In the genomic region with DNA sequence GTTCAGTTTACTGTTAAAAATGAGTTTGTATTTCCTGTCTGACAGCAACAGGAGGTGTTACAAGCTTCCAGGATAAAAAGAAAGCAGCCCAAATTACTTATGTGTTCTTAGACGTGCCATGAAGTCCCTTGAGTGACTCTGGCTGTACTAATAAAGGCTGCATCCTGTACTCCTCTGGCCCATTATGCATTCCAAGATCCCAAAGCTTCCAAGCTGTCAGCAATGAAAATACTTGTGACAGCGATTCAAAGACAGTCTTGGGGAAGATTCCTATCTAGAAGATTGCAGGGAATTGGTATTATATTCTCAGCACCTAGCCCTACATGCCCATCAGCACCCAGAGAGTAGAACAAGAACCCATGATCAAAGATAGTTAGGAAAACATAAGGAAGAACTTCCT, we compare ENCODE assay signal across 33 cellular contexts.
A peak's percentile ranks its signal among the peaks of the same experiment; 100 is the strongest.
DNase-seq lines count a peak whose midpoint lies in the region; ATAC-seq and TF ChIP-seq lines count a peak whose summit lies in the region.
"Had no signal": no experiment of that assay in that cellular context is flagged by ENCODE, and none has a peak within 500 bp of the region (broad histone marks: within the 10 kb centered on the region; RNA-seq: fewer than 3 reads in every experiment).

No MANE protein-coding gene starts in this region.

- TF ChIP-seq POLR2A in transverse colon (IDR thresholded peaks at IDR 0.05) = no peak

- intact Hi-C loops in transverse colon (cut with DNase I; ENCODE audit: low total_unique reads) = no loop called here

- WGBS in smooth muscle cell (ENCODE audit: low lambda C conversion rate) = 61% methylated on average over 2 of the region's 2 CpGs
- WGBS in transverse colon (ENCODE audit: low coverage in 1 of 2), 2 donors = 17 to 43% methylated on average over 1 to 2 of the region's 2 CpGs

- H3K4me2 ChIP-seq in neural cell (ENCODE audit: low read length) (no peak overlapping the region), smooth muscle cell (no peak overlapping the region)
- H3K4me2 ChIP-seq: A549; BLaER1; BLaER1 treated with 17β-estradiol and CSF1 and Interleukin-3, amounts not matched to agents 10 nM and 100 nM had no signal

- H3K9ac ChIP-seq in neural cell (ENCODE audit: low read length) (no peak overlapping the region), smooth muscle cell (ENCODE audit: low read depth) (no peak overlapping the region)
- H3K9ac ChIP-seq: BLaER1; BLaER1 treated with 17β-estradiol and CSF1 and Interleukin-3, amounts not matched to agents 10 nM and 100 nM had no signal

- H3K79me2 ChIP-seq in neural cell (replicated peaks; ENCODE audit: insufficient read depth, low read length) = no peaks in the 10 kb centered on the region
- H3K79me2 ChIP-seq in smooth muscle cell (ENCODE audit: low read depth) = no peaks in the 10 kb centered on the region

- ATAC-seq in GM19023 (IDR thresholded peaks at IDR 0.05; ENCODE audit: unreplicated experiment) = no peak
- ATAC-seq: A549; CD8-positive, alpha-beta T cell had no signal

- H3K27me3 ChIP-seq in neural cell (ENCODE audit: insufficient read depth, low read depth, low read length) = no peaks in the 10 kb centered on the region
- H3K27me3 ChIP-seq in smooth muscle cell (ENCODE audit: low read depth) = no peaks in the 10 kb centered on the region
- no peaks in the 10 kb centered on the region for H3K27me3 ChIP-seq in transverse colon
- H3K27me3 ChIP-seq: BE2C; BLaER1; BLaER1 treated with 17β-estradiol and CSF1 and Interleukin-3, amounts not matched to agents 10 nM and 100 nM had no signal

- TF ChIP-seq EP300 in neural cell (conservative IDR thresholded peaks at IDR 0.05; ENCODE audit: poor library complexity, severe bottlenecking) (peak; percentile 13), transverse colon (IDR thresholded peaks at IDR 0.05; ENCODE audit: low read depth) (no peak)

- no peaks in the 10 kb centered on the region for H3K9me2 ChIP-seq in neural cell (ENCODE audit: insufficient read depth, low read length)

- H3K9me3 ChIP-seq in neural cell (ENCODE audit: low read length) (no peaks in the 10 kb centered on the region), smooth muscle cell (replicated peaks; ENCODE audit: low read depth) (no peaks in the 10 kb centered on the region), transverse colon (no peaks in the 10 kb centered on the region)
- H3K9me3 ChIP-seq: A549, BE2C, Caco-2 had no signal

- H3K4me1 ChIP-seq in smooth muscle cell (ENCODE audit: low read depth) (no peaks in the 10 kb centered on the region), transverse colon (no peaks in the 10 kb centered on the region)
- H3K4me1 ChIP-seq: A549, BE2C, BLaER1, Caco-2 had no signal

- DNase-seq in EH (ENCODE audit: low read depth) (peak; percentile 3), NCI-H69 (lab: John Stamatoyannopoulos, UW) (peak; percentile 4), smooth muscle cell (lab: John Stamatoyannopoulos, UW; ENCODE audit: unreplicated experiment) (no peak), NCI-H2107 treated with DMSO at 0.1 percent for 48 hours (lab: John Stamatoyannopoulos, UW; ENCODE audit: unreplicated experiment) (no peak), GF-D8 (lab: John Stamatoyannopoulos, UW) (no peak), transverse colon (no peak)
- DNase-seq: 8988T; ACHN; AML-193; BE2C; C1 segment of cervical spinal cord; Caco-2; Calu3; CD4-positive, alpha-beta memory T cell; CD4-positive, alpha-beta T cell; CD4-positive, CD25-positive, alpha-beta regulatory T cell; CD8-positive, alpha-beta memory T cell; CD8-positive, alpha-beta T cell; COR-L47; DMS 273 treated with DMSO at 0.1 percent for 48 hours; DMS153; DMS53; DMS79; DMS79 treated with DMSO at 0.1 percent for 48 hours; DND-41; EL had no signal

- in situ Hi-C loops in transverse colon (cut with MboI; ENCODE audit: low pct_ligation_motif_present in 1 of 4, low pct_unique_long_range_greater_than_20kb in 1 of 4, low sequenced_read_pairs in 3 of 4) = no loop called here

- no peaks in the 10 kb centered on the region for H3K36me3 ChIP-seq in neural cell (ENCODE audit: insufficient read depth, low read length)
- no peaks in the 10 kb centered on the region for H3K36me3 ChIP-seq in smooth muscle cell (ENCODE audit: low read depth)
- H3K36me3 ChIP-seq in transverse colon = no peaks in the 10 kb centered on the region
- H3K36me3 ChIP-seq: BE2C; BLaER1; BLaER1 treated with 17β-estradiol and CSF1 and Interleukin-3, amounts not matched to agents 10 nM and 100 nM had no signal

- TF ChIP-seq RAD21 in neural cell (conservative IDR thresholded peaks at IDR 0.05) = no peak

- H3K4me3 ChIP-seq in neural cell (ENCODE audit: low read length) = no peak overlapping the region
- no peak overlapping the region for H3K4me3 ChIP-seq in smooth muscle cell
- no peak overlapping the region for H3K4me3 ChIP-seq in transverse colon
- H3K4me3 ChIP-seq: A549; BLaER1; BLaER1 treated with 17β-estradiol and CSF1 and Interleukin-3, amounts not matched to agents 10 nM and 100 nM had no signal

- H2AFZ ChIP-seq in neural cell (ENCODE audit: low read depth, low read length) (no peak overlapping the region), smooth muscle cell (ENCODE audit: low read depth) (peak overlapping the region; percentile 1)

- TF ChIP-seq CTCF in neural cell (IDR thresholded peaks at IDR 0.05; ENCODE audit: poor library complexity, severe bottlenecking) = no peak
- TF ChIP-seq CTCF in smooth muscle cell (IDR thresholded peaks at IDR 0.05; ENCODE audit: borderline replicate concordance, insufficient read depth, poor library complexity, severe bottlenecking) = no peak
- no peak for TF ChIP-seq CTCF in transverse colon (IDR thresholded peaks at IDR 0.05)

- H3K27ac ChIP-seq in neural cell (ENCODE audit: low read length) (no peak overlapping the region), smooth muscle cell (ENCODE audit: low read depth) (no peak overlapping the region), transverse colon (no peak overlapping the region)
- H3K27ac ChIP-seq: 22Rv1; A549; BLaER1; BLaER1 treated with 17β-estradiol and CSF1 and Interleukin-3, amounts not matched to agents 10 nM and 100 nM; C4-2B had no signal

- H4K20me1 ChIP-seq in neural cell (ENCODE audit: insufficient read depth) (no peaks in the 10 kb centered on the region), smooth muscle cell (ENCODE audit: low read depth) (no peaks in the 10 kb centered on the region)
- H4K20me1 ChIP-seq: BLaER1; BLaER1 treated with 17β-estradiol and CSF1 and Interleukin-3, amounts not matched to agents 10 nM and 100 nM had no signal

- H3F3A ChIP-seq in neural cell (ENCODE audit: insufficient read depth, low read length, poor library complexity, severe bottlenecking) = no peaks in the 10 kb centered on the region
- no peaks in the 10 kb centered on the region for H3F3A ChIP-seq in smooth muscle cell (ENCODE audit: low read depth)

TF ChIP-seq in neural cell, 6 proteins besides CTCF, POLR2A, EP300 and RAD21:
- TF ChIP-seq MXI1 (conservative IDR thresholded peaks at IDR 0.05; ENCODE audit: poor library complexity, severe bottlenecking) (no peak), SMC3 (conservative IDR thresholded peaks at IDR 0.05; ENCODE audit: poor library complexity) (no peak), TAF1 (IDR thresholded peaks at IDR 0.05; ENCODE audit: low read depth) (no peak)
- TF ChIP-seq, protein P1, sequence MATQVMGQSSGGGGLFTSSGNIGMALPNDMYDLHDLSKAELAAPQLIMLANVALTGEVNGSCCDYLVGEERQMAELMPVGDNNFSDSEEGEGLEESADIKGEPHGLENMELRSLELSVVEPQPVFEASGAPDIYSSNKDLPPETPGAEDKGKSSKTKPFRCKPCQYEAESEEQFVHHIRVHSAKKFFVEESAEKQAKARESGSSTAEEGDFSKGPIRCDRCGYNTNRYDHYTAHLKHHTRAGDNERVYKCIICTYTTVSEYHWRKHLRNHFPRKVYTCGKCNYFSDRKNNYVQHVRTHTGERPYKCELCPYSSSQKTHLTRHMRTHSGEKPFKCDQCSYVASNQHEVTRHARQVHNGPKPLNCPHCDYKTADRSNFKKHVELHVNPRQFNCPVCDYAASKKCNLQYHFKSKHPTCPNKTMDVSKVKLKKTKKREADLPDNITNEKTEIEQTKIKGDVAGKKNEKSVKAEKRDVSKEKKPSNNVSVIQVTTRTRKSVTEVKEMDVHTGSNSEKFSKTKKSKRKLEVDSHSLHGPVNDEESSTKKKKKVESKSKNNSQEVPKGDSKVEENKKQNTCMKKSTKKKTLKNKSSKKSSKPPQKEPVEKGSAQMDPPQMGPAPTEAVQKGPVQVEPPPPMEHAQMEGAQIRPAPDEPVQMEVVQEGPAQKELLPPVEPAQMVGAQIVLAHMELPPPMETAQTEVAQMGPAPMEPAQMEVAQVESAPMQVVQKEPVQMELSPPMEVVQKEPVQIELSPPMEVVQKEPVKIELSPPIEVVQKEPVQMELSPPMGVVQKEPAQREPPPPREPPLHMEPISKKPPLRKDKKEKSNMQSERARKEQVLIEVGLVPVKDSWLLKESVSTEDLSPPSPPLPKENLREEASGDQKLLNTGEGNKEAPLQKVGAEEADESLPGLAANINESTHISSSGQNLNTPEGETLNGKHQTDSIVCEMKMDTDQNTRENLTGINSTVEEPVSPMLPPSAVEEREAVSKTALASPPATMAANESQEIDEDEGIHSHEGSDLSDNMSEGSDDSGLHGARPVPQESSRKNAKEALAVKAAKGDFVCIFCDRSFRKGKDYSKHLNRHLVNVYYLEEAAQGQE (IDR thresholded peaks at IDR 0.05; ENCODE audit: borderline replicate concordance) = peak; percentile 97

Comparison
In these comparisons a context has a peak if more than half of its experiments do, and no peak if none do; other contexts are left out.
1. DNase-seq: peak in EH (single experiment) and NCI-H69 (single experiment); none in smooth muscle cell (single experiment), NCI-H2107 treated with DMSO at 0.1 percent for 48 hours (single experiment), GF-D8 (single experiment) and transverse colon (single experiment).